ENCODE assay signal across 36 cellular contexts in genomic region chr5:159303286-159303685, GRCh38. TPM values are rescaled to one million over a fixed set of nuclear protein-coding genes. Genes with fewer than 3 reads are reported as not detected.
"Had no signal": no experiment of that assay in that cellular context is flagged by ENCODE, and none has a peak within 500 bp of the region (broad histone marks: within the 10 kb centered on the region; RNA-seq: fewer than 3 reads in every experiment).

No MANE protein-coding gene starts in this region.

- H3K4me3 Mint-ChIP-seq: activated B cell treated with CpG ODN at 0.5 μM for 24 hours; activated CD8-positive, alpha-beta T cell treated with anti-CD3 and anti-CD28 coated beads for 36 hours; activated naive CD4-positive, alpha-beta T cell treated with anti-CD3 and anti-CD28 coated beads for 36 hours; activated naive CD4-positive, alpha-beta T cell treated with anti-CD3 and anti-CD28 coated beads, Interleukin-2, amount 50 U/mL, for 24 hours; activated naive CD8-positive, alpha-beta T cell treated with anti-CD3 and anti-CD28 coated beads for 36 hours; activated naive CD8-positive, alpha-beta T cell treated with anti-CD3 and anti-CD28 coated beads, Interleukin-2, amount 50 U/mL, for 24 hours; activated T-cell treated with anti-CD3 and anti-CD28 coated beads, Interleukin-2, amount 50 U/mL, for 4 hours; activated T-helper 17 cell treated with anti-CD3 and anti-CD28 coated beads, Interleukin-2, amount 50 U/mL, for 72 hours; effector memory CD8-positive, alpha-beta T cell; T-helper 17 cell; T-helper 2 cell treated with Interferon-gamma antibody and Interleukin-4, amounts not matched to agents 5 μg/mL and 100 μg/mL, for 36 hours had no signal

- H3K4me1 ChIP-seq: adrenal gland, body of pancreas, esophagus muscularis mucosa, gastrocnemius medialis, heart left ventricle had no signal

- H3K4me1 Mint-ChIP-seq: activated naive CD4-positive, alpha-beta T cell treated with anti-CD3 and anti-CD28 coated beads, Interleukin-2, amount 50 U/mL, for 24 hours; activated naive CD8-positive, alpha-beta T cell treated with anti-CD3 and anti-CD28 coated beads for 36 hours; activated naive CD8-positive, alpha-beta T cell treated with anti-CD3 and anti-CD28 coated beads, Interleukin-2, amount 50 U/mL, for 24 hours; activated T-helper 17 cell treated with anti-CD3 and anti-CD28 coated beads, Interleukin-2, amount 50 U/mL, for 72 hours; T-helper 17 cell had no signal

- H3K36me3 ChIP-seq: adrenal gland, esophagus muscularis mucosa, gastrocnemius medialis, heart left ventricle, WERI-Rb-1 had no signal

- H3K27ac Mint-ChIP-seq: activated CD8-positive, alpha-beta T cell treated with anti-CD3 and anti-CD28 coated beads for 36 hours; activated naive CD4-positive, alpha-beta T cell treated with anti-CD3 and anti-CD28 coated beads for 36 hours; activated naive CD4-positive, alpha-beta T cell treated with anti-CD3 and anti-CD28 coated beads, Interleukin-2, amount 50 U/mL, for 24 hours; activated naive CD8-positive, alpha-beta T cell treated with anti-CD3 and anti-CD28 coated beads for 36 hours; activated naive CD8-positive, alpha-beta T cell treated with anti-CD3 and anti-CD28 coated beads, Interleukin-2, amount 50 U/mL, for 24 hours; activated T-helper 17 cell treated with anti-CD3 and anti-CD28 coated beads, Interleukin-2, amount 50 U/mL, for 72 hours; effector memory CD8-positive, alpha-beta T cell; T-helper 17 cell; T-helper 2 cell treated with Interferon-gamma antibody and Interleukin-4, amounts not matched to agents 5 μg/mL and 100 μg/mL, for 36 hours had no signal

- H3K27ac ChIP-seq: adrenal gland, body of pancreas, esophagus muscularis mucosa, foreskin keratinocyte, gastrocnemius medialis, heart left ventricle, WERI-Rb-1 had no signal

- H3K4me3 ChIP-seq: adrenal gland, body of pancreas, esophagus muscularis mucosa, gastrocnemius medialis, heart left ventricle had no signal

- FAIRE-seq: colon had no signal

- H3K27me3 ChIP-seq: adrenal gland, body of pancreas, foreskin keratinocyte had no signal

- DNase-seq: activated B cell treated with CpG ODN at 0.5 μM for 24 hours; activated CD4-positive, alpha-beta T cell treated with anti-CD3 and anti-CD28 coated beads for 48 hours; activated CD4-positive, alpha-beta T cell treated with anti-CD3 and anti-CD28 coated beads, Interleukin-2, amount 50 U/mL, for 1 hour; activated CD4-positive, alpha-beta T cell treated with anti-CD3 and anti-CD28 coated beads, Interleukin-2, amount 50 U/mL, for 48 hours; activated CD8-positive, alpha-beta memory T cell treated with anti-CD3 and anti-CD28 coated beads for 24 hours; activated CD8-positive, alpha-beta T cell treated with anti-CD3 and anti-CD28 coated beads for 36 hours; activated effector memory CD4-positive, alpha-beta T cell treated with Interleukin-2 at 50 U/mL for 16 hours; activated gamma-delta T cell treated with Interleukin-2 at 50 U/mL for 16 hours; activated naive CD4-positive, alpha-beta T cell treated with anti-CD3 and anti-CD28 coated beads for 36 hours; activated naive CD8-positive, alpha-beta T cell treated with anti-CD3 and anti-CD28 coated beads for 36 hours; activated naive CD8-positive, alpha-beta T cell treated with anti-CD3 and anti-CD28 coated beads, Interleukin-2, amount 50 U/mL, for 24 hours; activated T-cell treated with anti-CD3 and anti-CD28 coated beads, Interleukin-2, amount 50 U/mL, for 4 hours; adrenal gland; amygdala; aorta; body of pancreas; caudate nucleus; cortex of kidney; dermis blood vessel endothelial cell; effector CD4-positive, alpha-beta T cell; effector memory CD8-positive, alpha-beta T cell; erythroblast; foreskin keratinocyte; gastrocnemius medialis; glutamatergic neuron; heart left ventricle; T-helper 17 cell; T1000; WERI-Rb-1 had no signal

- ATAC-seq: activated CD4-positive, CD25-positive, alpha-beta regulatory T cell treated with anti-CD3 and anti-CD28 coated beads, Interleukin-2, amount 50 U/mL, for 24 hours; activated CD8-positive, alpha-beta T cell treated with anti-CD3 and anti-CD28 coated beads for 36 hours; activated naive CD8-positive, alpha-beta T cell treated with anti-CD3 and anti-CD28 coated beads, Interleukin-2, amount 50 U/mL, for 24 hours; activated T-cell treated with anti-CD3 and anti-CD28 coated beads, Interleukin-2, amount 50 U/mL, for 4 hours; activated T-helper 17 cell treated with anti-CD3 and anti-CD28 coated beads, Interleukin-2, amount 50 U/mL, for 72 hours; body of pancreas; effector memory CD8-positive, alpha-beta T cell; foreskin keratinocyte; gastrocnemius medialis; heart left ventricle; T-helper 17 cell had no signal

- H3K27me3 Mint-ChIP-seq: activated B cell treated with CpG ODN at 0.5 μM for 24 hours had no signal

- H3K9me3 ChIP-seq: adrenal gland, gastrocnemius medialis had no signal

RNA-seq across cellular contexts. Expression of gene IL12B, which starts 27.0 kb away (rescaled TPM):
- total RNA-seq: activated CD8-positive, alpha-beta T cell treated with anti-CD3 and anti-CD28 coated beads for 36 hours; activated naive CD4-positive, alpha-beta T cell treated with anti-CD3 and anti-CD28 coated beads for 36 hours; activated naive CD8-positive, alpha-beta T cell treated with anti-CD3 and anti-CD28 coated beads for 36 hours; activated T-cell treated with anti-CD3 and anti-CD28 coated beads, Interleukin-2, amount 50 U/mL, for 4 hours; activated T-helper 17 cell treated with anti-CD3 and anti-CD28 coated beads, Interleukin-2, amount 50 U/mL, for 72 hours; adrenal gland; aorta; body of pancreas; chondrocyte; dermis blood vessel endothelial cell; foreskin keratinocyte; gastrocnemius medialis; heart left ventricle; T-helper 17 cell had no signal
- polyA plus RNA-seq: adrenal gland, aorta, foreskin keratinocyte, heart left ventricle had no signal
